ENCODE assay signal across 16 cellular contexts in the genomic region with DNA sequence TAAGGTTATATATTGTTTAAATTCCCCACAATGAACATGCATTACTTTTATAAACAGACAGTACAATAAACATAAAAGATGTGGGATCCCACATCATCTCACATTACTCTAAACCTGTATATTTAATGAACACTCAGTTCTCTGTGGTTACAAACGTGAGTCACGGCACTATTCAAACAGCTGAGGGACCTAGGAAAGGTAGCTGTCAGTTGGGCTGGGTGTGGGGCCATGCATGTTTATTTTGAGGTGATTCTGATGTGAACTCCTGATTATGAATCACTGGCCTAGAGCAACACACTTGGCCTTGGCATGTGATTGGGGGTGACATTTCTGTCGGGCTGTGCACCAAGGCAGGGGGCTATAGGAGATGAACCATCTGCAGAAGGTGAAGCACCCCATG.
DNase-seq lines count a peak whose midpoint lies in the region; ATAC-seq and TF ChIP-seq lines count a peak whose summit lies in the region.
"Had no signal": no experiment of that assay in that cellular context is flagged by ENCODE, and none has a peak within 500 bp of the region (broad histone marks: within the 10 kb centered on the region; RNA-seq: fewer than 3 reads in every experiment).

No MANE protein-coding gene starts in this region.

- TF ChIP-seq CTCF in Panc1 (IDR thresholded peaks at IDR 0.05) = no peak
- no peak for TF ChIP-seq CTCF in upper lobe of right lung (IDR thresholded peaks at IDR 0.05)

- in situ Hi-C loops in Panc1 (cut with HindIII; ENCODE audit: low pct_unique_long_range_greater_than_20kb, low sequenced_read_pairs) = no loop called here

- BruUV-seq in Panc1 (replicated peaks; lab: Mats Ljungman, UMichigan) = no TSS peak

- no peaks in the 10 kb centered on the region for H3K4me1 Mint-ChIP-seq in activated naive CD8-positive, alpha-beta T cell treated with anti-CD3 and anti-CD28 coated beads, Interleukin-2, amount 50 U/mL, for 24 hours
- H3K4me1 Mint-ChIP-seq in activated naive CD8-positive, alpha-beta T cell treated with anti-CD3 and anti-CD28 coated beads for 36 hours = no peaks in the 10 kb centered on the region
- H3K4me1 Mint-ChIP-seq in stimulated activated memory B cell treated with anti-CD40 and anti-IgM and Interleukin-4, amounts not matched to agents 10 μg/mL and 1 μg/mL and 100 μg/mL, for 72 hours = no peaks in the 10 kb centered on the region
- H3K4me1 Mint-ChIP-seq: B cell had no signal

- H3K36me3 Mint-ChIP-seq in activated naive CD8-positive, alpha-beta T cell treated with anti-CD3 and anti-CD28 coated beads, Interleukin-2, amount 50 U/mL, for 24 hours (ENCODE audit: low read depth) = no peaks in the 10 kb centered on the region
- H3K36me3 Mint-ChIP-seq in activated naive CD8-positive, alpha-beta T cell treated with anti-CD3 and anti-CD28 coated beads for 36 hours = no peaks in the 10 kb centered on the region
- no peaks in the 10 kb centered on the region for H3K36me3 Mint-ChIP-seq in stimulated activated memory B cell treated with anti-CD40 and anti-IgM and Interleukin-4, amounts not matched to agents 10 μg/mL and 1 μg/mL and 100 μg/mL, for 72 hours

- 0 out of 2 replicates have a peak, but pooled peaks cover 2% of the 10 kb centered on the region for H3K4me1 ChIP-seq in Panc1 (ENCODE audit: control insufficient read depth, insufficient read depth, low read length)
- no peaks in the 10 kb centered on the region for H3K4me1 ChIP-seq in upper lobe of right lung
- H3K4me1 ChIP-seq: right lobe of liver, tibial nerve had no signal

- POLR2A ChIA-PET in Panc1 (lab: Charles Lee) = no interaction called here

- no peak overlapping the region for H3K4me3 ChIP-seq in Panc1 (ENCODE audit: low read depth in 2 of 2, low read length in 2 of 2)
- no peak overlapping the region for H3K4me3 ChIP-seq in upper lobe of right lung
- H3K4me3 ChIP-seq: right lobe of liver, tibial nerve had no signal

- CTCF ChIA-PET in Panc1 (lab: Charles Lee) = interaction anchor here (1.3 kb wide), 1 partner anchor 9 kb away, joined by 4 read pairs; no protein-coding TSS in a partner anchor

- DNase-seq in activated naive CD8-positive, alpha-beta T cell treated with anti-CD3 and anti-CD28 coated beads, Interleukin-2, amount 50 U/mL, for 24 hours = no peak
- no peak for DNase-seq in activated naive CD8-positive, alpha-beta T cell treated with anti-CD3 and anti-CD28 coated beads for 36 hours
- peak; percentile 88 for DNase-seq in Panc1 (ENCODE audit: low read depth, low spot score)
- DNase-seq in fibroblast of peridontal ligament (ENCODE audit: extremely low read depth) = peak; percentile 63
- DNase-seq in upper lobe of right lung = no peak
- no peak for DNase-seq in NCI-H82 (lab: John Stamatoyannopoulos, UW)
- DNase-seq: activated CD4-positive, alpha-beta T cell treated with anti-CD3 and anti-CD28 coated beads for 1 hour; activated naive CD4-positive, alpha-beta T cell treated with anti-CD3 and anti-CD28 coated beads, Interleukin-2, amount 50 U/mL, for 16 hours; dermis blood vessel endothelial cell; right lobe of liver; SHP77 treated with DMSO at 0.1 percent for 48 hours had no signal

- no peaks in the 10 kb centered on the region for H3K9me3 ChIP-seq in Panc1 (ENCODE audit: control insufficient read depth, insufficient read depth, low read depth, low read length)
- H3K9me3 ChIP-seq in upper lobe of right lung = no peaks in the 10 kb centered on the region
- H3K9me3 ChIP-seq: right lobe of liver, tibial nerve had no signal

- H3K36me3 ChIP-seq in Panc1 (ENCODE audit: control insufficient read depth, insufficient read depth, low read length) (no peaks in the 10 kb centered on the region), upper lobe of right lung (no peaks in the 10 kb centered on the region)
- H3K36me3 ChIP-seq: tibial nerve had no signal

- peaks cover 2% of the 10 kb centered on the region for H3K27me3 Mint-ChIP-seq in activated naive CD8-positive, alpha-beta T cell treated with anti-CD3 and anti-CD28 coated beads, Interleukin-2, amount 50 U/mL, for 24 hours
- peaks cover 4% of the 10 kb centered on the region for H3K27me3 Mint-ChIP-seq in activated naive CD8-positive, alpha-beta T cell treated with anti-CD3 and anti-CD28 coated beads for 36 hours
- H3K27me3 Mint-ChIP-seq in stimulated activated memory B cell treated with anti-CD40 and anti-IgM and Interleukin-4, amounts not matched to agents 10 μg/mL and 1 μg/mL and 100 μg/mL, for 72 hours = peaks cover 53% of the 10 kb centered on the region

- H3K27me3 ChIP-seq in Panc1 (ENCODE audit: control insufficient read depth, insufficient read depth, low read length) = no peaks in the 10 kb centered on the region
- no peaks in the 10 kb centered on the region for H3K27me3 ChIP-seq in upper lobe of right lung
- H3K27me3 ChIP-seq: right lobe of liver, tibial nerve had no signal

- no peaks in the 10 kb centered on the region for H3K9me3 Mint-ChIP-seq in activated naive CD8-positive, alpha-beta T cell treated with anti-CD3 and anti-CD28 coated beads, Interleukin-2, amount 50 U/mL, for 24 hours
- H3K9me3 Mint-ChIP-seq in activated naive CD8-positive, alpha-beta T cell treated with anti-CD3 and anti-CD28 coated beads for 36 hours = no peaks in the 10 kb centered on the region
- H3K9me3 Mint-ChIP-seq in stimulated activated memory B cell treated with anti-CD40 and anti-IgM and Interleukin-4, amounts not matched to agents 10 μg/mL and 1 μg/mL and 100 μg/mL, for 72 hours = peaks cover 4% of the 10 kb centered on the region

- H3K27ac ChIP-seq in Panc1 (ENCODE audit: low read length) (no peak overlapping the region), upper lobe of right lung (no peak overlapping the region)
- H3K27ac ChIP-seq: KMS-11, right lobe of liver, tibial nerve had no signal

- H3K4me3 Mint-ChIP-seq in activated naive CD8-positive, alpha-beta T cell treated with anti-CD3 and anti-CD28 coated beads, Interleukin-2, amount 50 U/mL, for 24 hours = no peak overlapping the region
- no peak overlapping the region for H3K4me3 Mint-ChIP-seq in activated naive CD8-positive, alpha-beta T cell treated with anti-CD3 and anti-CD28 coated beads for 36 hours
- no peak overlapping the region for H3K4me3 Mint-ChIP-seq in stimulated activated memory B cell treated with anti-CD40 and anti-IgM and Interleukin-4, amounts not matched to agents 10 μg/mL and 1 μg/mL and 100 μg/mL, for 72 hours
- H3K4me3 Mint-ChIP-seq: B cell had no signal

- ATAC-seq in activated naive CD8-positive, alpha-beta T cell treated with anti-CD3 and anti-CD28 coated beads, Interleukin-2, amount 50 U/mL, for 24 hours = peak; percentile 59
- peak; percentile 90 for ATAC-seq in Panc1
- peak; percentile 22 for ATAC-seq in upper lobe of right lung
- no peak for ATAC-seq in HG03135 (IDR thresholded peaks at IDR 0.05; ENCODE audit: unreplicated experiment)
- ATAC-seq in stimulated activated memory B cell treated with anti-CD40 and anti-IgM and Interleukin-4, amounts not matched to agents 10 μg/mL and 1 μg/mL and 100 μg/mL, for 72 hours = no peak

- intact Hi-C loops in Panc1 (cut with micrococcal nuclease; ENCODE audit: unreplicated experiment) = no loop called here
- intact Hi-C loops in upper lobe of right lung (cut with DNase I) = no loop called here

- H3K27ac Mint-ChIP-seq in activated naive CD8-positive, alpha-beta T cell treated with anti-CD3 and anti-CD28 coated beads, Interleukin-2, amount 50 U/mL, for 24 hours = no peak overlapping the region
- no peak overlapping the region for H3K27ac Mint-ChIP-seq in activated naive CD8-positive, alpha-beta T cell treated with anti-CD3 and anti-CD28 coated beads for 36 hours
- no peak overlapping the region for H3K27ac Mint-ChIP-seq in stimulated activated memory B cell treated with anti-CD40 and anti-IgM and Interleukin-4, amounts not matched to agents 10 μg/mL and 1 μg/mL and 100 μg/mL, for 72 hours
- H3K27ac Mint-ChIP-seq: B cell had no signal

Comparison
In these comparisons a context has a peak if more than half of its experiments do, and no peak if none do; other contexts are left out.
1. ATAC-seq: peak in activated naive CD8-positive, alpha-beta T cell treated with anti-CD3 and anti-CD28 coated beads, Interleukin-2, amount 50 U/mL, for 24 hours (single experiment), Panc1 (single experiment) and upper lobe of right lung (single experiment); none in HG03135 (single experiment) and stimulated activated memory B cell treated with anti-CD40 and anti-IgM and Interleukin-4, amounts not matched to agents 10 μg/mL and 1 μg/mL and 100 μg/mL, for 72 hours (single experiment).
2. DNase-seq: peak in Panc1 (single experiment) and fibroblast of peridontal ligament (single experiment); none in activated naive CD8-positive, alpha-beta T cell treated with anti-CD3 and anti-CD28 coated beads, Interleukin-2, amount 50 U/mL, for 24 hours (single experiment), activated naive CD8-positive, alpha-beta T cell treated with anti-CD3 and anti-CD28 coated beads for 36 hours (single experiment), upper lobe of right lung (single experiment) and NCI-H82 (single experiment).